ENCODE assay signal across 8 cellular contexts in genomic region chr1:27601771-27602509, GRCh38. TPM values are rescaled to one million over a fixed set of nuclear protein-coding genes. Genes with fewer than 3 reads are reported as not detected.
DNase-seq lines count a peak whose midpoint lies in the region; ATAC-seq lines count a peak whose summit lies in the region.

No MANE protein-coding gene starts in this region.

- intact Hi-C loops in Right ventricle myocardium inferior (cut with DNase I), result loop anchor here (1.0 kb wide), 1 partner anchor 45 kb away; no protein-coding TSS in a partner anchor

- POLR2A ChIA-PET in activated CD8-positive, alpha-beta T cell treated with anti-CD3 and anti-CD28 coated beads, Interleukin-2, amount 10 ng/mL, durations not matched to agents 7 days and 5 days (lab: Charles Lee), result interaction anchor here (0.9 to 1.1 kb wide), 2 partner anchors 60 to 258 kb away, joined by 3 to 5 read pairs; no protein-coding TSS in a partner anchor

- no peak for DNase-seq in activated T-cell treated with anti-CD3 and anti-CD28 coated beads, Interleukin-2, amount 50 U/mL, for 72 hours
- no peak for DNase-seq in activated T-cell treated with anti-CD3 and anti-CD28 coated beads, Interleukin-2, amount 50 U/mL, for 48 hours
- DNase-seq in activated CD8-positive, alpha-beta T cell treated with anti-CD3 and anti-CD28 coated beads, Interleukin-2, amount 10 ng/mL, durations not matched to agents 7 days and 5 days, result no peak
- DNase-seq in Right ventricle myocardium inferior (ENCODE audit: missing footprints), result no peak
- peak; percentile 64 for DNase-seq in pons (ENCODE audit: low spot score)
- no peak for DNase-seq in activated CD8-positive, alpha-beta memory T cell treated with anti-CD3 and anti-CD28 coated beads for 24 hours
- DNase-seq in SK-N-DZ (ENCODE audit: low spot score), result no peak

- no peak overlapping the region for H3K27ac Mint-ChIP-seq in activated T-cell treated with anti-CD3 and anti-CD28 coated beads, Interleukin-2, amount 50 U/mL, for 72 hours
- H3K27ac Mint-ChIP-seq in activated CD8-positive, alpha-beta T cell treated with anti-CD3 and anti-CD28 coated beads, Interleukin-2, amount 10 ng/mL, durations not matched to agents 7 days and 5 days, result peak overlapping the region; percentile 55

- no peak for ATAC-seq in activated T-cell treated with anti-CD3 and anti-CD28 coated beads, Interleukin-2, amount 50 U/mL, for 72 hours (replicated peaks in 1 of 2)
- ATAC-seq in activated CD8-positive, alpha-beta T cell treated with anti-CD3 and anti-CD28 coated beads, Interleukin-2, amount 10 ng/mL, durations not matched to agents 7 days and 5 days, result no peak
- ATAC-seq in Right ventricle myocardium inferior, result peak; percentile 23
- no peak for ATAC-seq in GM21367 (IDR thresholded peaks at IDR 0.05; ENCODE audit: unreplicated experiment)

- H3K9me3 Mint-ChIP-seq in activated T-cell treated with anti-CD3 and anti-CD28 coated beads, Interleukin-2, amount 50 U/mL, for 72 hours, result no peaks in the 10 kb centered on the region
- no peaks in the 10 kb centered on the region for H3K9me3 Mint-ChIP-seq in activated CD8-positive, alpha-beta T cell treated with anti-CD3 and anti-CD28 coated beads, Interleukin-2, amount 10 ng/mL, durations not matched to agents 7 days and 5 days (ENCODE audit: insufficient read depth)

- peak overlapping the region; percentile 79 to 83 for H3K4me3 Mint-ChIP-seq in activated T-cell treated with anti-CD3 and anti-CD28 coated beads, Interleukin-2, amount 50 U/mL, for 72 hours
- H3K4me3 Mint-ChIP-seq in activated CD8-positive, alpha-beta T cell treated with anti-CD3 and anti-CD28 coated beads, Interleukin-2, amount 10 ng/mL, durations not matched to agents 7 days and 5 days, result peak overlapping the region; percentile 76

- H3K36me3 Mint-ChIP-seq in activated T-cell treated with anti-CD3 and anti-CD28 coated beads, Interleukin-2, amount 50 U/mL, for 72 hours (ENCODE audit: insufficient read depth in 2 of 2), result no peaks in the 10 kb centered on the region
- H3K36me3 Mint-ChIP-seq in activated CD8-positive, alpha-beta T cell treated with anti-CD3 and anti-CD28 coated beads, Interleukin-2, amount 10 ng/mL, durations not matched to agents 7 days and 5 days (ENCODE audit: low read depth), result no peaks in the 10 kb centered on the region

- no peaks in the 10 kb centered on the region for H3K27me3 Mint-ChIP-seq in activated T-cell treated with anti-CD3 and anti-CD28 coated beads, Interleukin-2, amount 50 U/mL, for 72 hours (ENCODE audit: low read depth)
- no peaks in the 10 kb centered on the region for H3K27me3 Mint-ChIP-seq in activated CD8-positive, alpha-beta T cell treated with anti-CD3 and anti-CD28 coated beads, Interleukin-2, amount 10 ng/mL, durations not matched to agents 7 days and 5 days (ENCODE audit: low read depth)

- peaks cover 51% of the 10 kb centered on the region for H3K4me1 Mint-ChIP-seq in activated T-cell treated with anti-CD3 and anti-CD28 coated beads, Interleukin-2, amount 50 U/mL, for 72 hours (ENCODE audit: low read depth)
- H3K4me1 Mint-ChIP-seq in activated CD8-positive, alpha-beta T cell treated with anti-CD3 and anti-CD28 coated beads, Interleukin-2, amount 10 ng/mL, durations not matched to agents 7 days and 5 days (ENCODE audit: low read depth), result peaks cover 36% of the 10 kb centered on the region

- CTCF ChIA-PET in activated CD8-positive, alpha-beta T cell treated with anti-CD3 and anti-CD28 coated beads, Interleukin-2, amount 10 ng/mL, durations not matched to agents 7 days and 5 days (lab: Charles Lee), result interaction anchor here (1.0 to 8.9 kb wide), 8 partner anchors 32 to 305 kb away, joined by 3 to 73 read pairs (median 12); no protein-coding TSS in a partner anchor

RNA-seq across cellular contexts. Expression of gene AHDC1, which starts 2.0 kb away (rescaled TPM):
- 1 to 10 TPM; 8.4 to 9.3 TPM for total RNA-seq in activated T-cell treated with anti-CD3 and anti-CD28 coated beads, Interleukin-2, amount 50 U/mL, for 72 hours
- total RNA-seq in activated CD8-positive, alpha-beta T cell treated with anti-CD3 and anti-CD28 coated beads, Interleukin-2, amount 10 ng/mL, durations not matched to agents 7 days and 5 days, result 10 to 100 TPM; 20.9 to 22.7 TPM
- 51.2 TPM for total RNA-seq in Right ventricle myocardium inferior
- polyA plus RNA-seq in SK-N-DZ (2014; cell fraction: cytosol; rRNA removed), result 1.5 and 3.5 TPM in 2 replicates
- polyA plus RNA-seq in SK-N-DZ (2014; cell fraction: nucleus; rRNA removed), result 3.2 and 3.8 TPM in 2 replicates

RNA-seq across cellular contexts. Expression of gene FGR, which starts 33.0 kb away (rescaled TPM):
- total RNA-seq in activated T-cell treated with anti-CD3 and anti-CD28 coated beads, Interleukin-2, amount 50 U/mL, for 72 hours, result 1 to 10 TPM in 1 of 2 donors, under 1 TPM in 1; 0.62 to 2.1 TPM
- total RNA-seq in activated CD8-positive, alpha-beta T cell treated with anti-CD3 and anti-CD28 coated beads, Interleukin-2, amount 10 ng/mL, durations not matched to agents 7 days and 5 days, result under 1 TPM; 0.08 to 0.21 TPM
- total RNA-seq in Right ventricle myocardium inferior, result 5.1 TPM
- polyA plus RNA-seq in SK-N-DZ (2014; cell fraction: cytosol; rRNA removed), result not detected in 2 replicates
- polyA plus RNA-seq in SK-N-DZ (2014; cell fraction: nucleus; rRNA removed), result not detected in 2 replicates
